ENCODE assay signal across 16 cellular contexts in the genomic region with DNA sequence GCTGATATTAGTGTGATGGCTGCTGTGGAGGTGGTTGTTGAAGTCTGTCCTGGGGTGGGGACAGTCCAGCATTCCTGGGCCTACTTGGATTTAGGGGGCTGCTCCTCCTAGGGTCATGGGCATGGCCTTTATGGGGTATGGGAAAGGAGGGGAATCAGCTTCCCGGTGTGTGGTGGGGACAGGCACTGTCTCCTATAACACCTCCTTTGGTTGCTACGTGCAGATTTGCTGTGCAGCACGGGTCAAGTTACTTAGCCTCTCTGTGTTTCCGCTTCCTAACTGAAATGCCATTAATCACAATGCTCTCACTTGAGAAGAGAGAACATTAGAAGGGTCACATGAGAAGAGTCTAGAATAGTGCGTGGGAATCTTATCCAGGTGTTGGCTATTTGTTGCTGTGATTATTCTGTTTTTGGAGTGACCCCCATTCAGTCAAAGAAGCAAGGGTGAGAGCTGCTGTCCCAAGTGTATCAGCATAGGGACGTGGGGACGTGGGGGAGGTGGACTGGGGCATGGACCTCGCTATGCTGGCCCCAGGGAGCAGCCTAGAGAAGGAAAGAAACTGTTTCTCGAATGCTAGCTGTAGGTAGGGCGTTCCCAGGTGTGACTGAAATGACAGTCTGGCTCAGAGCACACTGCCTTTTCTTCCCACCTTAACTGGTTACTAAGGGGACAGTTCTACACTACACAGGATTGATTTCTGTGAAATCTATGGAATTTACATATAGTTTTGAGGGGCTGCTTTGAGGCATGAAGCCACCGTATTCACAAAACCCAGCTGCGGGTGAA. TPM values are rescaled to one million over a fixed set of nuclear protein-coding genes. Genes with fewer than 3 reads are reported as not detected.
DNase-seq lines count a peak whose midpoint lies in the region; ATAC-seq and TF ChIP-seq lines count a peak whose summit lies in the region.
"Had no signal": no experiment of that assay in that cellular context is flagged by ENCODE, and none has a peak within 500 bp of the region (broad histone marks: within the 10 kb centered on the region; RNA-seq: fewer than 3 reads in every experiment).

No MANE protein-coding gene starts in this region.

- WGBS in HUES64: 82% methylated on average over 12 of the region's 12 CpGs
- 67 to 72% methylated on average over 6 to 12 of the region's 12 CpGs for WGBS in transverse colon (ENCODE audit: low coverage in 1 of 2), 2 donors

- TF ChIP-seq POLR2A in transverse colon (IDR thresholded peaks at IDR 0.05): no peak

- H3K36me3 Mint-ChIP-seq in T-cell: no peaks in the 10 kb centered on the region

- H3K9me3 ChIP-seq in HUES64 (ENCODE audit: insufficient read depth, low read depth, low read length) (no peaks in the 10 kb centered on the region), colonic mucosa (no peaks in the 10 kb centered on the region), mucosa of rectum (ENCODE audit: control insufficient read depth in 2 of 2, low read length in 2 of 2) (no peaks in the 10 kb centered on the region), transverse colon (no peaks in the 10 kb centered on the region)
- H3K9me3 ChIP-seq: BLaER1 had no signal

- H3K27me3 ChIP-seq in HUES64 (ENCODE audit: insufficient read depth, low read length) (no peaks in the 10 kb centered on the region), colonic mucosa (no peaks in the 10 kb centered on the region), mucosa of rectum (ENCODE audit: control insufficient read depth in 2 of 2, insufficient read depth in 2 of 2, low read length in 2 of 2) (no peaks in the 10 kb centered on the region), transverse colon (no peaks in the 10 kb centered on the region)
- H3K27me3 ChIP-seq: BLaER1 had no signal

- TF ChIP-seq EP300 in transverse colon (IDR thresholded peaks at IDR 0.05; ENCODE audit: low read depth): no peak

- H3K4me1 ChIP-seq in HUES64 (ENCODE audit: insufficient read depth, low read length) (peaks cover 69% of the 10 kb centered on the region), colonic mucosa (peaks cover 23% of the 10 kb centered on the region), mucosa of rectum (ENCODE audit: control insufficient read depth in 2 of 2, insufficient read depth in 2 of 2, low read length in 2 of 2) (peaks cover 40 to 46% of the 10 kb centered on the region in 2 donors), transverse colon (peaks cover 60 to 77% (median 67%) of the 10 kb centered on the region in 4 donors)

- in situ Hi-C loops in transverse colon (cut with MboI; ENCODE audit: low pct_ligation_motif_present in 1 of 4, low pct_unique_long_range_greater_than_20kb in 1 of 4, low sequenced_read_pairs in 3 of 4): no loop called here

- peaks cover 0 to 2% of the 10 kb centered on the region in 2 donors for H3K27me3 Mint-ChIP-seq in T-cell
- H3K27me3 Mint-ChIP-seq: activated CD4-positive, alpha-beta memory T cell treated with anti-CD3 and anti-CD28 coated beads, Interleukin-2, amount 10 ng/mL, durations not matched to agents 7 days and 5 days; activated naive CD8-positive, alpha-beta T cell treated with anti-CD3 and anti-CD28 coated beads, Interleukin-2, amount 50 U/mL, for 24 hours had no signal

- H3K27ac Mint-ChIP-seq in T-cell: no peak overlapping the region
- H3K27ac Mint-ChIP-seq: activated CD4-positive, alpha-beta memory T cell treated with anti-CD3 and anti-CD28 coated beads, Interleukin-2, amount 10 ng/mL, durations not matched to agents 7 days and 5 days; activated T-cell treated with anti-CD3 and anti-CD28 coated beads, Interleukin-2, amount 50 U/mL, for 72 hours had no signal

- CTCF ChIA-PET in T-cell (lab: Charles Lee): no interaction called here

- DNase-seq in colonic mucosa (peak; percentile 57), transverse colon (peak; percentile 49), T-cell (no peak)
- DNase-seq: activated CD4-positive, alpha-beta memory T cell treated with anti-CD3 and anti-CD28 coated beads, Interleukin-2, amount 10 ng/mL, durations not matched to agents 7 days and 5 days; activated naive CD8-positive, alpha-beta T cell treated with anti-CD3 and anti-CD28 coated beads, Interleukin-2, amount 50 U/mL, for 24 hours; activated T-cell treated with anti-CD3 and anti-CD28 coated beads, Interleukin-2, amount 50 U/mL, for 72 hours; foreskin fibroblast; mammary epithelial cell; NCI-H524 treated with DMSO at 0.1 percent for 48 hours; stimulated activated CD4-positive, alpha-beta T cell treated with anti-CD3 and anti-CD28 coated beads, Interleukin-12 subunit alpha, Interleukin-12 subunit beta, amount 100 ng/mL, for 4 hours had no signal

- no peak overlapping the region for H3K4me3 ChIP-seq in HUES64 (ENCODE audit: low read length)
- H3K4me3 ChIP-seq in colonic mucosa: no peak overlapping the region
- peak overlapping the region; percentile 19 to 38 for H3K4me3 ChIP-seq in mucosa of rectum (ENCODE audit: low read length in 2 of 2)
- no peak overlapping the region for H3K4me3 ChIP-seq in transverse colon
- H3K4me3 ChIP-seq: BLaER1 had no signal

- ATAC-seq in T-cell (replicated peaks in 1 of 4): no peak
- ATAC-seq in GM19035 (IDR thresholded peaks at IDR 0.05; ENCODE audit: unreplicated experiment): no peak
- ATAC-seq in HG03521 (IDR thresholded peaks at IDR 0.05; ENCODE audit: unreplicated experiment): no peak
- ATAC-seq: activated T-cell treated with anti-CD3 and anti-CD28 coated beads, Interleukin-2, amount 50 U/mL, for 72 hours; Panc1 had no signal

- no peak overlapping the region for H3K4me3 Mint-ChIP-seq in T-cell
- H3K4me3 Mint-ChIP-seq: activated CD4-positive, alpha-beta memory T cell treated with anti-CD3 and anti-CD28 coated beads, Interleukin-2, amount 10 ng/mL, durations not matched to agents 7 days and 5 days; activated naive CD8-positive, alpha-beta T cell treated with anti-CD3 and anti-CD28 coated beads, Interleukin-2, amount 50 U/mL, for 24 hours; activated T-cell treated with anti-CD3 and anti-CD28 coated beads, Interleukin-2, amount 50 U/mL, for 72 hours had no signal

- TF ChIP-seq CTCF in colonic mucosa (IDR thresholded peaks at IDR 0.05): no peak
- no peak for TF ChIP-seq CTCF in transverse colon (IDR thresholded peaks at IDR 0.05)

- H3K27ac ChIP-seq in HUES64 (ENCODE audit: low read depth, low read length) (peak overlapping the region; percentile 32; the same call in 1 of the 2 replicates), colonic mucosa (peak overlapping the region; percentile 82), mucosa of rectum (ENCODE audit: low read depth in 2 of 2, low read length in 2 of 2) (peak overlapping the region; percentile 89 to 94), transverse colon (peak overlapping the region; percentile 77 to 88 (median 81))
- H3K27ac ChIP-seq: BLaER1 had no signal

- peaks cover 0 to 21% (median 0%) of the 10 kb centered on the region in 3 donors for H3K4me1 Mint-ChIP-seq in T-cell

- H3K9me3 Mint-ChIP-seq in T-cell: no peaks in the 10 kb centered on the region
- H3K9me3 Mint-ChIP-seq: activated CD4-positive, alpha-beta memory T cell treated with anti-CD3 and anti-CD28 coated beads, Interleukin-2, amount 10 ng/mL, durations not matched to agents 7 days and 5 days; activated naive CD8-positive, alpha-beta T cell treated with anti-CD3 and anti-CD28 coated beads, Interleukin-2, amount 50 U/mL, for 24 hours; activated T-cell treated with anti-CD3 and anti-CD28 coated beads, Interleukin-2, amount 50 U/mL, for 72 hours had no signal

- intact Hi-C loops in colonic mucosa (cut with DNase I) (no loop called here), transverse colon (cut with DNase I; ENCODE audit: low total_unique reads) (no loop called here)

- H3K36me3 ChIP-seq in HUES64 (ENCODE audit: insufficient read depth, low read length) (no peaks in the 10 kb centered on the region), colonic mucosa (no peaks in the 10 kb centered on the region), mucosa of rectum (ENCODE audit: control insufficient read depth in 2 of 2, insufficient read depth in 2 of 2, low read length in 2 of 2) (no peaks in the 10 kb centered on the region), transverse colon (no peaks in the 10 kb centered on the region)
- H3K36me3 ChIP-seq: BLaER1 had no signal

- H3K9ac ChIP-seq in HUES64 (ENCODE audit: low read depth, low read length) (no peak overlapping the region), colonic mucosa (ENCODE audit: low read depth in 2 of 2, low read length in 2 of 2) (peak overlapping the region in 1 of 2 donors; percentile 43), mucosa of rectum (ENCODE audit: low read depth in 1 of 2, low read length in 2 of 2) (peak overlapping the region; percentile 44 to 62)
- H3K9ac ChIP-seq: BLaER1 had no signal

- POLR2A ChIA-PET in T-cell (lab: Charles Lee): no interaction called here

RNA-seq across cellular contexts. Expression of a gene that starts 19.9 kb away (rescaled TPM):
- polyA plus RNA-seq in HUES64 (2013, experiment 1 of 2): 65.5 TPM
- 75.1 TPM for polyA plus RNA-seq in HUES64 (2013, experiment 2 of 2)
- total RNA-seq in colonic mucosa (10 to 100 TPM; 34.9 to 35.1 TPM), transverse colon (10 to 100 TPM; 12.1 to 34.1 (median 33.4) TPM), T-cell (1 to 10 TPM; 3.2 to 9.4 (median 5.2) TPM)

RNA-seq across cellular contexts. Expression of a gene that starts 59.0 kb away (rescaled TPM):
- polyA plus RNA-seq in HUES64 (2013, experiment 1 of 2): 12.5 TPM
- polyA plus RNA-seq in HUES64 (2013, experiment 2 of 2): 15.5 TPM
- 1 to 10 TPM in 1 of 2 donors, under 1 TPM in 1; 0.40 to 1.2 TPM for total RNA-seq in colonic mucosa
- 1 to 10 TPM in 3 of 4 donors, not detected in 1; 1.9 to 3.7 (median 3.3) TPM for total RNA-seq in transverse colon
- total RNA-seq in T-cell: 10 to 100 TPM in 1 of 5 donors, 1 to 10 TPM in 4; 3.4 to 11.1 (median 4.2) TPM

Comparison
In these comparisons a context has a peak if more than half of its experiments do, and no peak if none do; other contexts are left out.
1. H3K27ac ChIP-seq: peak in every context shown above with its lines; median percentile 92 in mucosa of rectum; 82 in colonic mucosa; 81 in transverse colon; 32 in HUES64.
2. H3K4me3 ChIP-seq: peak in mucosa of rectum (2 of 2); none in HUES64 (single experiment), colonic mucosa (single experiment) and transverse colon (0 of 4).
3. DNase-seq: peak in colonic mucosa (single experiment) and transverse colon (single experiment); none in T-cell (0 of 34).